1 cellular context compared by ENCODE assay signal in genomic region chr2:29113027-29113686, GRCh38.
TF ChIP-seq lines count a peak whose summit lies in the region.

No MANE protein-coding gene starts in this region.

TF ChIP-seq in HepG2, 621 proteins besides CTCF, POLR2A, EP300 and RAD21 (continued from another document):
- TF ChIP-seq ZNF543 (CRISPR knock-in tag; IDR thresholded peaks at IDR 0.05) (no peak), MXD1 (CRISPR knock-in tag; IDR thresholded peaks at IDR 0.05) (no peak), HOXA5 (CRISPR knock-in tag; IDR thresholded peaks at IDR 0.05) (no peak), ZNF318 (CRISPR knock-in tag; IDR thresholded peaks at IDR 0.05) (no peak), TCF7L2 (IDR thresholded peaks at IDR 0.05; ENCODE audit: low read depth, low read length) (no peak), ESRRA (CRISPR knock-in tag; IDR thresholded peaks at IDR 0.05; ENCODE audit: low read depth) (no peak), IKZF1 (IDR thresholded peaks at IDR 0.05) (no peak), ZNF576 (CRISPR knock-in tag; IDR thresholded peaks at IDR 0.05) (no peak), ZNF652 (CRISPR knock-in tag; IDR thresholded peaks at IDR 0.05; ENCODE audit: borderline replicate concordance, low read depth) (no peak), TERF1 (CRISPR knock-in tag; IDR thresholded peaks at IDR 0.05) (no peak), ZNF737 (CRISPR knock-in tag; IDR thresholded peaks at IDR 0.05; ENCODE audit: borderline replicate concordance) (no peak), FOXO4 (CRISPR knock-in tag; conservative IDR thresholded peaks at IDR 0.05) (no peak), TSC22D2 (CRISPR knock-in tag; IDR thresholded peaks at IDR 0.05; ENCODE audit: borderline replicate concordance) (no peak)
